In the genomic region with DNA sequence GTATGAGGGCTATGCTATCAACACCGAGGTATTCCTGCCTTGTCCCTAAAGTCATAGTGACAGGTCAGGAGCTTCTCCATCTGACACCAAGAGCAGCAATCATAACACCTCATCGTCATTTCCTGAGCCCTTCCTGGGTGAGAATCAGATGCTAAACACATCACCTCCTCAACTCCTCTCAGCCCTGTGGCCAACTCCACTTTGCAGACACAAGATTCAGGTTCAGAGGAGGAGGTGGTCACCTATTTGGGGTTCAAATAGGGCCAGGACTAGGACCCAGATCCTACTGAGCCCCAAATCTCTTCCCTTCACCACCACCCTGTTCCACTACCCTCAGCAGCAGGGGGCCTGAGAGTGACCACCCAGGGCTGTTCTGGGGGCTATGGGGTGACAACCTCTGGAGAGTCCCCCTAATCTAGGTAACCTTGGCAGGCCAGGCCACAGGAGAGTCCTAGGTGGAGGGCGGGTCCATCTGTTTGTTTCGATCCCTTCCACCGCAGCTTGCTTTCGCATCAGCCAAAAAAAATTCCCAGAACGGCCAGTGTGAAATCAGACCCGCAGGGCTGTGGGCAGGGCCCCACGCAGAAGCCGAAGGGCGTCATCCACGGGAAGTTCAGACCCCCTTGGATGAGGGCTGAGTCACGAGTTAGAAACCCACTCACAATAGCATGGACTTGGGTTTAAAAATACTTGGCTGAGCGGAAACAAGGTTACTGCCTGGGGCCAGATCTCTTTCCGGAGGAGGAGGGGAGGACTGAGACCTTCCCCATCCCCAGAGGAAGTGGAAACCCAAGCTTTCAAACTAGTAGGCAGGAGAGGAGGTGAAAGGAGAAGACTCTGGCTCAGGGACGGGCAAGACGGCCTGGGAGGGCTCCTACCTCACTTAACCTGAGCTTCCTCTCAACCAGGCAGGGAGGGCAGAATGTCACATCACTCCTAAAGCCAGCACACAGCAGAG, we compare ENCODE assay signal across 8 cellular contexts. TPM values are rescaled to one million over a fixed set of nuclear protein-coding genes. Genes with fewer than 3 reads are reported as not detected.
DNase-seq lines count a peak whose midpoint lies in the region; ATAC-seq and TF ChIP-seq lines count a peak whose summit lies in the region.

No MANE protein-coding gene starts in this region.

- 0 out of 2 replicates have a peak, but pooled peaks cover 7% of the 10 kb centered on the region for H3K36me3 ChIP-seq in Karpas-422 (ENCODE audit: insufficient read depth, low read length)

- H4K20me1 ChIP-seq in Karpas-422 (ENCODE audit: insufficient read depth, low read depth, low read length), result no peaks in the 10 kb centered on the region

- ATAC-seq in foreskin keratinocyte, result peak; percentile 28
- peak; percentile 39 for ATAC-seq in sciatic nerve
- no peak for ATAC-seq in HG03520 (IDR thresholded peaks at IDR 0.05; ENCODE audit: unreplicated experiment)

- H3K27ac ChIP-seq in Karpas-422 (ENCODE audit: low read length), result peak overlapping the region; percentile 28; the same call in 1 of the 2 replicates
- H3K27ac ChIP-seq in foreskin keratinocyte, result no peak overlapping the region

- TF ChIP-seq CTCF in GM20000 (IDR thresholded peaks at IDR 0.05; ENCODE audit: extremely low read depth, missing control alignments) (no peak), foreskin keratinocyte (conservative IDR thresholded peaks at IDR 0.05) (no peak)

- peak; percentile 81 to 85 for DNase-seq in AML-193 (lab: John Stamatoyannopoulos, UW)
- DNase-seq in GM20000 (ENCODE audit: low spot score), result peak; percentile 57
- DNase-seq in Karpas-422, result no peak
- peak; percentile 24 for DNase-seq in activated CD8-positive, alpha-beta memory T cell treated with anti-CD3 and anti-CD28 coated beads, Interleukin-2, amount 50 U/mL, for 24 hours (ENCODE audit: extremely low read depth)
- DNase-seq in foreskin keratinocyte, result peak in 1 of 2 donors; percentile 28
- no peak for DNase-seq in sciatic nerve (ENCODE audit: low spot score)
- DNase-seq in NCI-H2171 treated with DMSO at 0.1 percent for 48 hours (lab: John Stamatoyannopoulos, UW), result no peak

- intact Hi-C loops in sciatic nerve (cut with DNase I), result no loop called here

- no peaks in the 10 kb centered on the region for H3K9me3 ChIP-seq in Karpas-422 (ENCODE audit: low read length)

- no peaks in the 10 kb centered on the region for H3K9me2 ChIP-seq in Karpas-422 (replicated peaks; ENCODE audit: insufficient read depth, low read length)

- no peak overlapping the region for H3K4me2 ChIP-seq in Karpas-422 (ENCODE audit: low read depth, low read length, poor library complexity, severe bottlenecking)

- no peaks in the 10 kb centered on the region for H3K27me3 ChIP-seq in Karpas-422 (ENCODE audit: low read length)
- H3K27me3 ChIP-seq in foreskin keratinocyte, result no peaks in the 10 kb centered on the region

- H2AFZ ChIP-seq in Karpas-422 (ENCODE audit: low read length), result no peak overlapping the region

- H3K79me2 ChIP-seq in Karpas-422 (ENCODE audit: low read length), result peaks cover 88% of the 10 kb centered on the region

- no peak overlapping the region for H3K9ac ChIP-seq in Karpas-422 (ENCODE audit: low read length)

- H3K4me1 ChIP-seq in Karpas-422 (ENCODE audit: low read length) (peaks cover 33% of the 10 kb centered on the region), foreskin keratinocyte (peaks cover 22% of the 10 kb centered on the region)

- H3K4me3 ChIP-seq in Karpas-422 (ENCODE audit: low read length), result no peak overlapping the region

RNA-seq across cellular contexts. Expression of gene STK10, which starts 8.7 kb away (rescaled TPM):
- 24.9 and 48.2 TPM in 2 replicates for total RNA-seq in Karpas-422 (2014; rRNA removed; shearing (Covaris generic); ENCODE audit: low replicate concordance)
- total RNA-seq in foreskin keratinocyte (28.2 and 31.2 TPM in 2 replicates), sciatic nerve (89.4 TPM)
- polyA plus RNA-seq in foreskin keratinocyte, result 19.4 and 25.6 TPM in 2 replicates

RNA-seq across cellular contexts. Expression of gene EFCAB9, which starts 14.7 kb away (rescaled TPM):
- not detected in 2 replicates for total RNA-seq in Karpas-422 (2014; rRNA removed; shearing (Covaris generic); ENCODE audit: low replicate concordance)
- total RNA-seq in foreskin keratinocyte, result not detected in 2 replicates
- polyA plus RNA-seq in foreskin keratinocyte, result not detected in 2 replicates
- total RNA-seq in sciatic nerve, result not detected

Comparison
In these comparisons a context has a peak if more than half of its experiments do, and no peak if none do; other contexts are left out.
1. DNase-seq: peak in AML-193 (2 of 2), GM20000 (single experiment) and activated CD8-positive, alpha-beta memory T cell treated with anti-CD3 and anti-CD28 coated beads, Interleukin-2, amount 50 U/mL, for 24 hours (single experiment); none in Karpas-422 (single experiment), sciatic nerve (single experiment) and NCI-H2171 treated with DMSO at 0.1 percent for 48 hours (single experiment).